19 cellular contexts compared by ENCODE assay signal in the genomic region with DNA sequence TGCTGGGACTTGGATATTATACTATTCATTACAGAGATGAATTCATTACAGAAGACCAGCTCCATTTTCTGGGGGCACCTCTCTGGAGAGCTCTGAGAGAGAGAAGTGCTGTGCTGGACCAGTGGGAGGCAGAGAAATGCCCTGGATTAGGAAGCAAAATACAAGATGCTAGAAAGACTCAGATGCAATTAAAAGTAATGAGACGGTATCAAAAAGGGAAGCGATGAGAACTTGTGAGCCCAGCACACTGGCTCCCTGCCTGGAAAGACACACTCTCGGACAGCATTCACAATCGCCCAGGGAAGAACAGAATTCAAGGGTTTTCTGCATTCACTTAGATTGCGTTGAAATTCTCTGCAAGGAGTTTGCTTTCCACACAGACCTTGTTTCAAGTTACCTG. TPM values are rescaled to one million over a fixed set of nuclear protein-coding genes. Genes with fewer than 3 reads are reported as not detected.
DNase-seq lines count a peak whose midpoint lies in the region; ATAC-seq and TF ChIP-seq lines count a peak whose summit lies in the region.
"Had no signal": no experiment of that assay in that cellular context is flagged by ENCODE, and none has a peak within 500 bp of the region (broad histone marks: within the 10 kb centered on the region; RNA-seq: fewer than 3 reads in every experiment).

No MANE protein-coding gene starts in this region.

- H3K4me1 Mint-ChIP-seq in WTC11 (peaks cover 47% of the 10 kb centered on the region), nephron (peaks cover 26% of the 10 kb centered on the region)

- WGBS in adrenal gland, 4 donors: 24 to 43% (median 33%) methylated on average over 5 of the region's 5 CpGs

- in situ Hi-C loops in HAP-1 (cut with MboI; ENCODE audit: low sequenced_read_pairs): no loop called here

- no peak overlapping the region for H3K27ac ChIP-seq in adrenal gland

- H3K27me3 Mint-ChIP-seq in WTC11 (ENCODE audit: low read depth): no peaks in the 10 kb centered on the region
- H3K27me3 Mint-ChIP-seq in nephron (ENCODE audit: low read depth): peaks cover 56% of the 10 kb centered on the region
- H3K27me3 Mint-ChIP-seq: activated naive CD8-positive, alpha-beta T cell treated with anti-CD3 and anti-CD28 coated beads for 36 hours; activated T-helper 17 cell treated with anti-CD3 and anti-CD28 coated beads, Interleukin-2, amount 50 U/mL, for 72 hours had no signal

- DNase-seq in HAP-1 (ENCODE audit: low spot score in 2 of 2) (peak; percentile 40), WTC11 (ENCODE audit: low spot score) (no peak), superior temporal gyrus (ENCODE audit: extremely low spot score) (peak; percentile 56), NCI-H1694 treated with DMSO at 0.1 percent for 48 hours (lab: John Stamatoyannopoulos, UW) (no peak), NCI-H82 treated with DMSO at 0.1 percent for 48 hours (lab: John Stamatoyannopoulos, UW; ENCODE audit: unreplicated experiment) (no peak), adrenal gland (no peak)
- DNase-seq: activated CD4-positive, alpha-beta T cell treated with anti-CD3 and anti-CD28 coated beads, Interleukin-2, amount 10 ng/mL, durations not matched to agents 24 days and 14 days; activated naive CD8-positive, alpha-beta T cell treated with anti-CD3 and anti-CD28 coated beads for 36 hours; CD8-positive, alpha-beta T cell; GOT3; left ventricle myocardium superior; NCI-H2171 treated with DMSO at 0.1 percent for 48 hours; NCI-H526 treated with DMSO at 0.1 percent for 48 hours; SHP77; sigmoid colon; T-helper 1 cell had no signal

- H3K27me3 ChIP-seq in HAP-1 (ENCODE audit: low read depth): no peaks in the 10 kb centered on the region
- no peaks in the 10 kb centered on the region for H3K27me3 ChIP-seq in adrenal gland
- H3K27me3 ChIP-seq: sigmoid colon had no signal

- intact Hi-C loops in adrenal gland (cut with DNase I): loop anchor here in 1 of 2 donors (10.0 kb wide), 1 partner anchor 53 kb away; no protein-coding TSS in a partner anchor

- no peaks in the 10 kb centered on the region for H3K36me3 ChIP-seq in HAP-1 (replicated peaks)
- H3K36me3 ChIP-seq in adrenal gland (replicated peaks in 1 of 2): no peaks in the 10 kb centered on the region
- H3K36me3 ChIP-seq: sigmoid colon had no signal

- H3K9me3 ChIP-seq in HAP-1: no peaks in the 10 kb centered on the region
- no peaks in the 10 kb centered on the region for H3K9me3 ChIP-seq in adrenal gland (replicated peaks in 1 of 3)
- H3K9me3 ChIP-seq: sigmoid colon had no signal

- H3K4me1 ChIP-seq in HAP-1 (peaks cover 24% of the 10 kb centered on the region), adrenal gland (replicated peaks in 1 of 2) (no peaks in the 10 kb centered on the region)

- H3K4me3 Mint-ChIP-seq in WTC11: peak overlapping the region; percentile 60
- peak overlapping the region; percentile 6 to 85 (median 10) for H3K4me3 Mint-ChIP-seq in nephron
- H3K4me3 Mint-ChIP-seq: activated CD4-positive, alpha-beta T cell treated with anti-CD3 and anti-CD28 coated beads, Interleukin-2, amount 10 ng/mL, durations not matched to agents 24 days and 14 days; activated naive CD8-positive, alpha-beta T cell treated with anti-CD3 and anti-CD28 coated beads for 36 hours; activated T-helper 17 cell treated with anti-CD3 and anti-CD28 coated beads, Interleukin-2, amount 50 U/mL, for 72 hours; CD8-positive, alpha-beta T cell had no signal

- no peak for ATAC-seq in WTC11
- ATAC-seq: activated T-helper 17 cell treated with anti-CD3 and anti-CD28 coated beads, Interleukin-2, amount 50 U/mL, for 72 hours; CD8-positive, alpha-beta T cell; GM12878; left ventricle myocardium superior had no signal

- POLR2A ChIA-PET in WTC11 (lab: Charles Lee): no interaction called here

- H3K27ac Mint-ChIP-seq in WTC11 (peak overlapping the region; percentile 92), nephron (peak overlapping the region; percentile 6 to 86 (median 83))
- H3K27ac Mint-ChIP-seq: activated CD4-positive, alpha-beta T cell treated with anti-CD3 and anti-CD28 coated beads, Interleukin-2, amount 10 ng/mL, durations not matched to agents 24 days and 14 days; activated naive CD8-positive, alpha-beta T cell treated with anti-CD3 and anti-CD28 coated beads for 36 hours; activated T-helper 17 cell treated with anti-CD3 and anti-CD28 coated beads, Interleukin-2, amount 50 U/mL, for 72 hours; CD8-positive, alpha-beta T cell had no signal

- CTCF ChIA-PET in WTC11 (lab: Charles Lee): interaction anchor here (0.6 to 1.0 kb wide), 2 partner anchors 8 to 17 kb away, joined by 3 to 5 read pairs; no protein-coding TSS in a partner anchor

- no peaks in the 10 kb centered on the region for H3K36me3 Mint-ChIP-seq in WTC11
- H3K36me3 Mint-ChIP-seq in nephron (ENCODE audit: low read depth): no peaks in the 10 kb centered on the region

- no peaks in the 10 kb centered on the region for H3K9me3 Mint-ChIP-seq in WTC11
- no peaks in the 10 kb centered on the region for H3K9me3 Mint-ChIP-seq in nephron
- H3K9me3 Mint-ChIP-seq: activated CD4-positive, alpha-beta T cell treated with anti-CD3 and anti-CD28 coated beads, Interleukin-2, amount 10 ng/mL, durations not matched to agents 24 days and 14 days; activated naive CD8-positive, alpha-beta T cell treated with anti-CD3 and anti-CD28 coated beads for 36 hours; activated T-helper 17 cell treated with anti-CD3 and anti-CD28 coated beads, Interleukin-2, amount 50 U/mL, for 72 hours; CD8-positive, alpha-beta T cell had no signal

- no peak for TF ChIP-seq POLR2A in adrenal gland (IDR thresholded peaks at IDR 0.05)

- TF ChIP-seq CTCF in WTC11 (IDR thresholded peaks at IDR 0.05) (no peak), nephron (IDR thresholded peaks at IDR 0.05; ENCODE audit: unreplicated experiment in 3 of 3) (no peak), adrenal gland (IDR thresholded peaks at IDR 0.05) (no peak)

- no peak overlapping the region for H3K4me3 ChIP-seq in HAP-1
- no peak overlapping the region for H3K4me3 ChIP-seq in adrenal gland
- H3K4me3 ChIP-seq: GM12878, sigmoid colon had no signal

TF ChIP-seq in WTC11, 78 proteins besides CTCF, POLR2A, EP300 and RAD21:
- TF ChIP-seq E2F5 (CRISPR knock-in tag; IDR thresholded peaks at IDR 0.05): no peak
- no peak for TF ChIP-seq ZNF396 (CRISPR knock-in tag; IDR thresholded peaks at IDR 0.05; ENCODE audit: borderline replicate concordance)
- TF ChIP-seq, protein P1, sequence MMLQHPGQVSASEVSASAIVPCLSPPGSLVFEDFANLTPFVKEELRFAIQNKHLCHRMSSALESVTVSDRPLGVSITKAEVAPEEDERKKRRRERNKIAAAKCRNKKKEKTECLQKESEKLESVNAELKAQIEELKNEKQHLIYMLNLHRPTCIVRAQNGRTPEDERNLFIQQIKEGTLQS (CRISPR knock-in tag; conservative IDR thresholded peaks at IDR 0.05): no peak
- TF ChIP-seq TCF7 (CRISPR knock-in tag; IDR thresholded peaks at IDR 0.05; ENCODE audit: low read depth): no peak
- TF ChIP-seq, protein P2, sequence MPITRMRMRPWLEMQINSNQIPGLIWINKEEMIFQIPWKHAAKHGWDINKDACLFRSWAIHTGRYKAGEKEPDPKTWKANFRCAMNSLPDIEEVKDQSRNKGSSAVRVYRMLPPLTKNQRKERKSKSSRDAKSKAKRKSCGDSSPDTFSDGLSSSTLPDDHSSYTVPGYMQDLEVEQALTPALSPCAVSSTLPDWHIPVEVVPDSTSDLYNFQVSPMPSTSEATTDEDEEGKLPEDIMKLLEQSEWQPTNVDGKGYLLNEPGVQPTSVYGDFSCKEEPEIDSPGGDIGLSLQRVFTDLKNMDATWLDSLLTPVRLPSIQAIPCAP (CRISPR knock-in tag; IDR thresholded peaks at IDR 0.05): no peak

RNA-seq across cellular contexts. Expression of gene FRAT2, which starts 3.5 kb away (rescaled TPM):
- total RNA-seq in WTC11 (2021) (48.2 to 53.5 TPM (median 50.8 TPM) in 3 replicates), adrenal gland (10 to 100 TPM in 5 of 8 donors, 1 to 10 TPM in 3; 3.4 to 17.9 (median 11.0) TPM)
- 1 to 10 TPM; 2.8 to 4.1 (median 3.3) TPM for polyA plus RNA-seq in adrenal gland

RNA-seq across cellular contexts. Expression of gene FRAT1, which starts 19.0 kb away (rescaled TPM):
- total RNA-seq in WTC11 (2021) (7.0 to 8.2 TPM (median 7.6 TPM) in 3 replicates), adrenal gland (10 to 100 TPM in 2 of 8 donors, 1 to 10 TPM in 6; 2.0 to 11.1 (median 8.3) TPM)
- 1 to 10 TPM; 1.3 to 2.7 (median 2.3) TPM for polyA plus RNA-seq in adrenal gland

RNA-seq across cellular contexts. Expression of gene ARHGAP19, which starts 45.6 kb away (rescaled TPM):
- total RNA-seq in WTC11 (2021) (35.5 to 42.2 TPM (median 38.0 TPM) in 3 replicates), adrenal gland (10 to 100 TPM in 1 of 8 donors, 1 to 10 TPM in 7; 4.3 to 15.0 (median 6.8) TPM)
- 1 to 10 TPM; 1.7 to 7.6 (median 2.2) TPM for polyA plus RNA-seq in adrenal gland

Comparison
In these comparisons a context has a peak if more than half of its experiments do, and no peak if none do; other contexts are left out.
1. DNase-seq: peak in HAP-1 (2 of 2) and superior temporal gyrus (single experiment); none in WTC11 (single experiment), NCI-H1694 treated with DMSO at 0.1 percent for 48 hours (single experiment), NCI-H82 treated with DMSO at 0.1 percent for 48 hours (single experiment) and adrenal gland (0 of 7).